ENCODE assay signal across 8 cellular contexts in genomic region chr5:127029513-127030258, GRCh38. TPM values are rescaled to one million over a fixed set of nuclear protein-coding genes. Genes with fewer than 3 reads are reported as not detected.
A peak's percentile ranks its signal among the peaks of the same experiment; 100 is the strongest.
DNase-seq lines count a peak whose midpoint lies in the region; ATAC-seq and TF ChIP-seq lines count a peak whose summit lies in the region.

No MANE protein-coding gene starts in this region.

- no peaks in the 10 kb centered on the region for H3K9me3 ChIP-seq in Caco-2

- POLR2A ChIA-PET in Caco-2 (lab: Charles Lee): no interaction called here

- H3K4me1 Mint-ChIP-seq in Caco-2 (ENCODE audit: low read depth, unreplicated experiment) (peaks cover 11% of the 10 kb centered on the region), osteocyte (ENCODE audit: unreplicated experiment) (peaks cover 27% of the 10 kb centered on the region)
- peaks cover 24% of the 10 kb centered on the region for H3K4me1 Mint-ChIP-seq in activated naive CD8-positive, alpha-beta T cell (ENCODE audit: low read depth)

- BruUV-seq in Caco-2 (replicated peaks; lab: Mats Ljungman, UMichigan): TSS peak; percentile 20

- peak overlapping the region; percentile 68 for H3K4me3 ChIP-seq in Caco-2 (ENCODE audit: low read depth, low read length)

- H3K36me3 ChIP-seq in Caco-2 (ENCODE audit: control insufficient read depth, insufficient read depth, low read length): no peaks in the 10 kb centered on the region

- TF ChIP-seq CTCF in Caco-2 (IDR thresholded peaks at IDR 0.05; ENCODE audit: insufficient read depth in 1 of 2, low read depth in 1 of 2, low read length in 1 of 2, severe bottlenecking in 1 of 2, unreplicated experiment in 1 of 2): peak in 1 of 2 experiments; percentile 22
- TF ChIP-seq CTCF in osteocyte (IDR thresholded peaks at IDR 0.05): peak; percentile 60

- CTCF ChIA-PET in Caco-2 (lab: Charles Lee): no interaction called here

- H3K9me3 Mint-ChIP-seq in Caco-2 (ENCODE audit: unreplicated experiment) (no peaks in the 10 kb centered on the region), osteocyte (ENCODE audit: unreplicated experiment) (no peaks in the 10 kb centered on the region)
- no peaks in the 10 kb centered on the region for H3K9me3 Mint-ChIP-seq in activated naive CD8-positive, alpha-beta T cell (ENCODE audit: low read depth)

- intact Hi-C loops in Caco-2 (cut with micrococcal nuclease; ENCODE audit: unreplicated experiment) (loop anchor here (1.0 to 5.0 kb wide), 3 partner anchors 43 to 489 kb away; partner anchors contain the start of gene C5orf63), head of caudate nucleus (cut with DNase I) (no loop called here)

- no peaks in the 10 kb centered on the region for H3K4me1 ChIP-seq in Caco-2

- no peaks in the 10 kb centered on the region; the same call in 1 of the 2 replicates for H3K27me3 ChIP-seq in Caco-2 (replicated peaks; ENCODE audit: control insufficient read depth, insufficient read depth, low read length)

- DNase-seq in Caco-2: peak; percentile 52 to 62
- DNase-seq in KBM-7: peak; percentile 69
- peak; percentile 75 for DNase-seq in SK-MEL-5 (ENCODE audit: low read depth, low spot score)
- DNase-seq in head of caudate nucleus: peak in 38 of 42 donors; percentile 10 to 61 (median 35)
- no peak for DNase-seq in osteocyte (ENCODE audit: extremely low spot score, unreplicated experiment)
- no peak for DNase-seq in inferior parietal cortex (ENCODE audit: extremely low spot score)

- peak overlapping the region; percentile 75 for H3K4me3 Mint-ChIP-seq in Caco-2 (ENCODE audit: unreplicated experiment)
- H3K4me3 Mint-ChIP-seq in activated naive CD8-positive, alpha-beta T cell: peak overlapping the region; percentile 89
- H3K4me3 Mint-ChIP-seq in osteocyte (ENCODE audit: unreplicated experiment): peak overlapping the region; percentile 92

- ATAC-seq in GM21526 (IDR thresholded peaks at IDR 0.05; ENCODE audit: low FRiP score, unreplicated experiment): peak; percentile 7

- H3K27ac Mint-ChIP-seq in Caco-2 (ENCODE audit: unreplicated experiment): no peak overlapping the region
- no peak overlapping the region for H3K27ac Mint-ChIP-seq in activated naive CD8-positive, alpha-beta T cell
- H3K27ac Mint-ChIP-seq in osteocyte (ENCODE audit: unreplicated experiment): peak overlapping the region; percentile 78

- in situ Hi-C loops in KBM-7 (cut with MboI; ENCODE audit: low pct_unique_long_range_greater_than_20kb, low sequenced_read_pairs) (no loop called here), SK-MEL-5 (cut with HindIII; ENCODE audit: low pct_unique_long_range_greater_than_20kb, low sequenced_read_pairs) (no loop called here)

- H3K36me3 Mint-ChIP-seq in Caco-2 (ENCODE audit: insufficient read depth, unreplicated experiment) (no peaks in the 10 kb centered on the region), osteocyte (ENCODE audit: unreplicated experiment) (peaks cover 1% of the 10 kb centered on the region)
- no peaks in the 10 kb centered on the region for H3K36me3 Mint-ChIP-seq in activated naive CD8-positive, alpha-beta T cell

- H3K27me3 Mint-ChIP-seq in Caco-2 (ENCODE audit: insufficient read depth, unreplicated experiment) (peaks cover 29% of the 10 kb centered on the region), osteocyte (ENCODE audit: unreplicated experiment) (peaks cover 4% of the 10 kb centered on the region)
- peaks cover 4% of the 10 kb centered on the region for H3K27me3 Mint-ChIP-seq in activated naive CD8-positive, alpha-beta T cell

RNA-seq across cellular contexts. Expression of gene MARCHF3, which starts 0.7 kb away (rescaled TPM):
- total RNA-seq in Caco-2 (2022): 0.49 and 0.61 TPM in 2 replicates
- 4.3 and 4.4 TPM in 2 replicates for total RNA-seq in SK-MEL-5 (2014; rRNA removed; shearing (Covaris generic))
- polyA plus RNA-seq in SK-MEL-5 (2015; cell fraction: cytosol; rRNA removed): 1.5 TPM in 2 replicates
- polyA plus RNA-seq in SK-MEL-5 (2015; cell fraction: nucleus; rRNA removed): 0.12 and 1.8 TPM in 2 replicates
- 33.5 and 34.5 TPM in 2 replicates for total RNA-seq in osteocyte

RNA-seq across cellular contexts. Expression of gene C5orf63, which starts 43.6 kb away (rescaled TPM):
- total RNA-seq in Caco-2 (2022) (7.6 and 10.5 TPM in 2 replicates), osteocyte (0.08 and 0.24 TPM in 2 replicates)
- total RNA-seq in SK-MEL-5 (2014; rRNA removed; shearing (Covaris generic)): 4.5 and 5.5 TPM in 2 replicates
- polyA plus RNA-seq in SK-MEL-5 (2015; cell fraction: cytosol; rRNA removed): 0.77 and 1.1 TPM in 2 replicates
- 10.8 and 20.2 TPM in 2 replicates for polyA plus RNA-seq in SK-MEL-5 (2015; cell fraction: nucleus; rRNA removed)

Comparison
In these comparisons a context has a peak if more than half of its experiments do, and no peak if none do; other contexts are left out.
1. DNase-seq: peak in Caco-2 (2 of 2), KBM-7 (single experiment), SK-MEL-5 (single experiment) and head of caudate nucleus (38 of 42); none in osteocyte (single experiment) and inferior parietal cortex (single experiment).
2. Peak in every context shown above with its lines, with median percentiles within 50 percentile points of each other: H3K4me3 Mint-ChIP-seq.